Comparison of ENCODE assay signal across 16 cellular contexts in the genomic region with DNA sequence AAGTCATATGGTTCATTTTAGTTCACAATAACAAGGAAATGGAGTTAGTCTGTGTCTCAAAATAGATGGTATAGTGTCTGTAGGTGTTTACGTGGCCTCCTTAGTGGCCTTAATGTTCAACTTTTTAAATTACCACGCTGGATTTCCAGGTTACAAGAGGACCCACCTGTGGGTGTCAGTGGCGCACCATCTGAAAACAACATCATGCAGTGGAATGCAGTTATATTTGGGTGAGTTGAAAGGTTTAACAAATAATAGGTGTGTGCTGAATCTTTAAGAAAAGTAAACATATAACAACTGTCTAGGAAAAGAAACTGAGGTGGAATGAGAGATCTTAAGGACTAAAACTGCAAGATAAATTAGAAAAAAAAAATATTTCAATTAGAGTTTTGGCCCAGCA. TPM values are rescaled to one million over a fixed set of nuclear protein-coding genes. Genes with fewer than 3 reads are reported as not detected.
DNase-seq lines count a peak whose midpoint lies in the region; ATAC-seq, FAIRE-seq and TF ChIP-seq lines count a peak whose summit lies in the region.
"Had no signal": no experiment of that assay in that cellular context is flagged by ENCODE, and none has a peak within 500 bp of the region (broad histone marks: within the 10 kb centered on the region; RNA-seq: fewer than 3 reads in every experiment).

No MANE protein-coding gene starts in this region.

- no peak for TF ChIP-seq POLR2A in NB4 (IDR thresholded peaks at IDR 0.05; ENCODE audit: extremely low read depth, insufficient read length)

- FAIRE-seq in small intestine (lab: Jason Lieb, UNC), result no peak

- H3K27ac Mint-ChIP-seq in progenitor cell of endocrine pancreas, result peak overlapping the region; percentile 22

- H3K36me3 ChIP-seq in small intestine (ENCODE audit: control insufficient read depth in 2 of 2, insufficient read depth in 2 of 2, low read length in 2 of 2), result peaks cover 0 to 4% of the 10 kb centered on the region in 2 donors

- H3K9me3 Mint-ChIP-seq in activated T-cell treated with anti-CD3 and anti-CD28 coated beads, Interleukin-2, amount 50 U/mL, for 4 hours, result no peaks in the 10 kb centered on the region
- H3K9me3 Mint-ChIP-seq in progenitor cell of endocrine pancreas (ENCODE audit: low read depth), result no peaks in the 10 kb centered on the region

- peaks cover 27% of the 10 kb centered on the region for H3K36me3 Mint-ChIP-seq in activated T-cell treated with anti-CD3 and anti-CD28 coated beads, Interleukin-2, amount 50 U/mL, for 4 hours (ENCODE audit: insufficient read depth)
- peaks cover 15% of the 10 kb centered on the region for H3K36me3 Mint-ChIP-seq in progenitor cell of endocrine pancreas (ENCODE audit: insufficient read depth)

- no peak overlapping the region for H3K27ac ChIP-seq in small intestine (ENCODE audit: low read depth in 1 of 2, low read length in 1 of 2)
- H3K27ac ChIP-seq: vagina had no signal

- no peak for DNase-seq in activated T-cell treated with anti-CD3 and anti-CD28 coated beads, Interleukin-2, amount 50 U/mL, for 4 hours
- no peak for DNase-seq in activated T-cell treated with anti-CD3 and anti-CD28 coated beads for 4 hours
- no peak for DNase-seq in NB4 (ENCODE audit: low read depth)
- DNase-seq in dermis blood vessel endothelial cell, result peak; percentile 16
- no peak for DNase-seq in progenitor cell of endocrine pancreas (ENCODE audit: low spot score, unreplicated experiment)
- no peak for DNase-seq in small intestine
- DNase-seq: adrenal gland; DMS79; effector memory CD4-positive, alpha-beta T cell; KBM-7; left cardiac atrium; NCI-H2081 treated with DMSO at 0.1 percent for 48 hours; stimulated activated CD8-positive, alpha-beta memory T cell treated with anti-CD3 and anti-CD28 coated beads, Interleukin-4, amount 100 ng/mL, for 48 hours had no signal

- H3K27me3 ChIP-seq in small intestine (ENCODE audit: control insufficient read depth in 2 of 2, insufficient read depth in 2 of 2, low read length in 2 of 2), result no peaks in the 10 kb centered on the region
- H3K27me3 ChIP-seq: adrenal gland, vagina had no signal

- no peaks in the 10 kb centered on the region for H3K27me3 Mint-ChIP-seq in activated T-cell treated with anti-CD3 and anti-CD28 coated beads, Interleukin-2, amount 50 U/mL, for 4 hours (ENCODE audit: low read depth)
- H3K27me3 Mint-ChIP-seq in progenitor cell of endocrine pancreas, result no peaks in the 10 kb centered on the region

- ATAC-seq in activated T-cell treated with anti-CD3 and anti-CD28 coated beads, Interleukin-2, amount 50 U/mL, for 4 hours, result no peak
- ATAC-seq in HG03457 (IDR thresholded peaks at IDR 0.05; ENCODE audit: unreplicated experiment) (no peak), HG02840 (IDR thresholded peaks at IDR 0.05; ENCODE audit: low FRiP score, unreplicated experiment) (no peak)
- ATAC-seq: left cardiac atrium had no signal

- peaks cover 54% of the 10 kb centered on the region for H3K4me1 Mint-ChIP-seq in activated T-cell treated with anti-CD3 and anti-CD28 coated beads, Interleukin-2, amount 50 U/mL, for 4 hours (ENCODE audit: low read depth)
- peaks cover 20% of the 10 kb centered on the region for H3K4me1 Mint-ChIP-seq in progenitor cell of endocrine pancreas (ENCODE audit: low read depth)

- peak overlapping the region; percentile 16 for H3K4me3 Mint-ChIP-seq in activated T-cell treated with anti-CD3 and anti-CD28 coated beads, Interleukin-2, amount 50 U/mL, for 4 hours
- H3K4me3 Mint-ChIP-seq in progenitor cell of endocrine pancreas (ENCODE audit: low read depth), result no peak overlapping the region

- TF ChIP-seq CTCF in NB4 (IDR thresholded peaks at IDR 0.05; ENCODE audit: low read depth, low read length), result no peak
- peak; percentile 16 for TF ChIP-seq CTCF in progenitor cell of endocrine pancreas (IDR thresholded peaks at IDR 0.05; ENCODE audit: unreplicated experiment)

- H3K9me3 ChIP-seq in small intestine (ENCODE audit: control insufficient read depth, low read depth), result no peaks in the 10 kb centered on the region
- H3K9me3 ChIP-seq: adrenal gland, vagina had no signal

- H3K4me3 ChIP-seq in NB4 (ENCODE audit: low read depth, low read length) (peak overlapping the region; percentile 21), small intestine (ENCODE audit: low read depth in 1 of 2, low read length in 2 of 2) (no peak overlapping the region)

- 60 to 80% (median 64%) methylated on average over 3 of the region's 3 CpGs for WGBS in small intestine, 3 donors

- peaks cover 5 to 8% of the 10 kb centered on the region in 2 donors for H3K4me1 ChIP-seq in small intestine (ENCODE audit: control insufficient read depth in 2 of 2, insufficient read depth in 1 of 2, low read depth in 1 of 2, low read length in 1 of 2)

RNA-seq across cellular contexts. Expression of a gene that starts 2.9 kb away (rescaled TPM):
- 100 to 1,000 TPM in 1 of 3 donors, 10 to 100 TPM in 2; 84.1 to 104 (median 95.9) TPM for total RNA-seq in activated T-cell treated with anti-CD3 and anti-CD28 coated beads, Interleukin-2, amount 50 U/mL, for 4 hours
- total RNA-seq in dermis blood vessel endothelial cell, result 28.9 and 51.4 TPM in 2 replicates
- 80.0 and 81.3 TPM in 2 replicates for total RNA-seq in progenitor cell of endocrine pancreas
- polyA plus RNA-seq in small intestine, result 100 to 1,000 TPM in 1 of 3 donors, 10 to 100 TPM in 2; 63.1 to 107 (median 92.1) TPM

RNA-seq across cellular contexts. Expression of a gene that starts 7.3 kb away (rescaled TPM):
- 1 to 10 TPM in 2 of 3 donors, under 1 TPM in 1; 0.71 to 1.8 (median 1.3) TPM for total RNA-seq in activated T-cell treated with anti-CD3 and anti-CD28 coated beads, Interleukin-2, amount 50 U/mL, for 4 hours
- total RNA-seq in dermis blood vessel endothelial cell (0.34 and 0.37 TPM in 2 replicates), progenitor cell of endocrine pancreas (3.0 and 6.1 TPM in 2 replicates)
- 1 to 10 TPM in 2 of 3 donors, not detected in 1; 1.0 to 1.9 TPM for polyA plus RNA-seq in small intestine

RNA-seq across cellular contexts. Expression of a gene that starts 37.4 kb away (rescaled TPM):
- total RNA-seq in activated T-cell treated with anti-CD3 and anti-CD28 coated beads, Interleukin-2, amount 50 U/mL, for 4 hours, result 10 to 100 TPM; 44.0 to 44.4 (median 44.0) TPM
- total RNA-seq in dermis blood vessel endothelial cell (27.1 and 28.8 TPM in 2 replicates), progenitor cell of endocrine pancreas (28.3 and 29.0 TPM in 2 replicates)
- polyA plus RNA-seq in small intestine, result 10 to 100 TPM; 39.1 to 52.1 (median 47.0) TPM
